Comparison of ENCODE assay signal across 33 cellular contexts in genomic region chr3:154893813-154894212, GRCh38.
"Had no signal": no experiment of that assay in that cellular context is flagged by ENCODE, and none has a peak within 500 bp of the region (broad histone marks: within the 10 kb centered on the region; RNA-seq: fewer than 3 reads in every experiment).

No MANE protein-coding gene starts in this region.

- H3K36me3 ChIP-seq: adrenal gland, brain microvascular endothelial cell had no signal

- H3K9me3 ChIP-seq: adrenal gland, body of pancreas, breast epithelium had no signal

- ATAC-seq: activated CD8-positive, alpha-beta T cell treated with anti-CD3 and anti-CD28 coated beads for 36 hours; activated naive CD4-positive, alpha-beta T cell treated with anti-CD3 and anti-CD28 coated beads, Interleukin-2, amount 50 U/mL, for 72 hours; activated T-cell treated with anti-CD3 and anti-CD28 coated beads, Interleukin-2, amount 50 U/mL, for 4 hours; activated T-cell treated with anti-CD3 and anti-CD28 coated beads, Interleukin-2, amount 50 U/mL, for 72 hours; activated T-helper 17 cell treated with anti-CD3 and anti-CD28 coated beads, Interleukin-2, amount 50 U/mL, for 72 hours; body of pancreas had no signal

- FAIRE-seq: astrocyte, TTC549 had no signal

- H3K4me3 ChIP-seq: adrenal gland, body of pancreas, breast epithelium had no signal

- H3K27me3 ChIP-seq: adrenal gland, body of pancreas, brain microvascular endothelial cell, breast epithelium had no signal

- H3K27ac ChIP-seq: adrenal gland, body of pancreas, brain microvascular endothelial cell, breast epithelium, VCaP had no signal

- DNase-seq: activated B cell treated with CpG ODN at 0.5 μM for 24 hours; activated CD4-positive, alpha-beta memory T cell treated with anti-CD3 and anti-CD28 coated beads for 36 hours; activated CD4-positive, alpha-beta T cell treated with anti-CD3 and anti-CD28 coated beads for 4 hours; activated CD4-positive, alpha-beta T cell treated with anti-CD3 and anti-CD28 coated beads, Interleukin-2, amount 10 ng/mL, durations not matched to agents 24 days and 14 days; activated CD4-positive, alpha-beta T cell treated with anti-CD3 and anti-CD28 coated beads, Interleukin-2, amount 50 U/mL, for 1 hour; activated CD4-positive, alpha-beta T cell treated with anti-CD3 and anti-CD28 coated beads, Interleukin-2, amount 50 U/mL, for 4 hours; activated CD4-positive, CD25-positive, alpha-beta regulatory T cell treated with anti-CD3 and anti-CD28 coated beads, Interleukin-2, amount 50 U/mL, for 72 hours; activated CD8-positive, alpha-beta memory T cell treated with anti-CD3 and anti-CD28 coated beads, Interleukin-2, amount 50 U/mL, for 4 hours; activated CD8-positive, alpha-beta T cell treated with anti-CD3 and anti-CD28 coated beads for 36 hours; activated effector memory CD4-positive, alpha-beta T cell treated with anti-CD3 and anti-CD28 coated beads, Interleukin-2, amount 50 U/mL, for 16 hours; activated gamma-delta T cell treated with Interleukin-2 at 50 U/mL for 16 hours; activated naive CD4-positive, alpha-beta T cell; activated naive CD4-positive, alpha-beta T cell treated with anti-CD3 and anti-CD28 coated beads for 36 hours; activated naive CD4-positive, alpha-beta T cell treated with anti-CD3 and anti-CD28 coated beads, Interleukin-2, amount 50 U/mL, for 16 hours; activated naive CD8-positive, alpha-beta T cell treated with anti-CD3 and anti-CD28 coated beads for 36 hours; activated T-cell treated with anti-CD3 and anti-CD28 coated beads for 4 hours; activated T-cell treated with anti-CD3 and anti-CD28 coated beads, Interleukin-2, amount 50 U/mL, for 1 hour; activated T-cell treated with anti-CD3 and anti-CD28 coated beads, Interleukin-2, amount 50 U/mL, for 4 hours; activated T-cell treated with anti-CD3 and anti-CD28 coated beads, Interleukin-2, amount 50 U/mL, for 72 hours; adrenal gland; amniotic stem cell; aorta; body of pancreas; brain microvascular endothelial cell; central memory CD4-positive, alpha-beta T cell; T-helper 2 cell; T-helper 9 cell had no signal

- H3K4me1 ChIP-seq: adrenal gland, body of pancreas, breast epithelium had no signal
